8 cellular contexts compared by ENCODE assay signal in the genomic region with DNA sequence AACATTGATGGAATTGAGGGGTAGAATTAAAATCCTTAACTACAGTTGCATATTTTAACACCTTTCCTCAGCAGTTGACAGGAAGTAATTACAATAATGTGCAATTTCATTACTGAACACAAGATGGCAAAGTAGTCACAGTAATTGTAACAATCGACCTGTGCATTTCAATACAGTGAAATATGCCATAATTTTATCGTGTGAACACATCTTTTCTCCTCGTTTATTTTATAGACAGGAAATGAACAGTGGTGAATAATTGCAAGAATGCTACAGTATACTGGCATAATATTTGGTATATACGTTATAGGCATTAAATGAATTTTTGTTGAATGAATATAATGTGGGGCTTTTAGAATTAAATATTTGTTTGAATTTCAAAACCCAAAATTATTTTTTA. TPM values are rescaled to one million over a fixed set of nuclear protein-coding genes. Genes with fewer than 3 reads are reported as not detected.
DNase-seq lines count a peak whose midpoint lies in the region; ATAC-seq, FAIRE-seq and TF ChIP-seq lines count a peak whose summit lies in the region.

No MANE protein-coding gene starts in this region.

- no peak overlapping the region for H3K4me2 ChIP-seq in K562 (ENCODE audit: insufficient read depth, low read length)

- no peak overlapping the region for H3K27ac ChIP-seq in K562 (ENCODE audit: extremely low read depth, low read depth, low read length)
- no peak overlapping the region for H3K27ac ChIP-seq in uterus

- no peak overlapping the region for H3K4me3 ChIP-seq in K562
- H3K4me3 ChIP-seq in uterus: no peak overlapping the region

- peak; percentile 39 for DNase-seq in Daoy (ENCODE audit: low read depth)
- peak; percentile 42 for DNase-seq in NCI-H226
- DNase-seq in K562 (ENCODE audit: extremely low read depth in 1 of 4, low spot score in 3 of 4): peak; percentile 38 to 75 (median 50)
- peak; percentile 56 for DNase-seq in kidney tubule cell (ENCODE audit: low spot score)
- no peak for DNase-seq in uterus
- DNase-seq in posterior cingulate gyrus: no peak

- POLR2A ChIA-PET in K562 (lab: Yijun Ruan, JAX): no interaction called here

- FAIRE-seq in K562 (lab: Jason Lieb, UNC): peak; percentile 90

- in situ Hi-C loops in K562 (cut with MboI): loop anchor here (25.0 kb wide), 1 partner anchor 878 kb away; a partner anchor contains a TSS

- H3K9me3 ChIP-seq in K562 (replicated peaks; ENCODE audit: control insufficient read depth, insufficient read depth, low read depth, low read length) (no peaks in the 10 kb centered on the region), uterus (no peaks in the 10 kb centered on the region)

- H3K4me1 ChIP-seq in K562 (replicated peaks in 1 of 2; ENCODE audit: control insufficient read depth in 2 of 2, insufficient read depth in 2 of 2, low read length in 2 of 2) (no peaks in the 10 kb centered on the region), uterus (no peaks in the 10 kb centered on the region)

- no peaks in the 10 kb centered on the region for H3K36me3 ChIP-seq in K562 (ENCODE audit: control insufficient read depth, insufficient read depth, low read length)
- H3K36me3 ChIP-seq in uterus: no peaks in the 10 kb centered on the region

- H2AFZ ChIP-seq in K562 (ENCODE audit: low read depth, low read length): no peak overlapping the region

- intact Hi-C loops in K562 (cut with micrococcal nuclease): loop anchor here (1.0 to 10.0 kb wide), 3 partner anchors 88 to 530 kb away; no protein-coding TSS in a partner anchor
- intact Hi-C loops in uterus (cut with DNase I; ENCODE audit: low total_unique reads): no loop called here
- intact Hi-C loops in posterior cingulate gyrus (cut with DNase I): loop anchor here (2.0 kb wide), 1 partner anchor 342 kb away; a partner anchor contains a TSS

- ATAC-seq in GM19452 (IDR thresholded peaks at IDR 0.05; ENCODE audit: unreplicated experiment): peak; percentile 90
- ATAC-seq in HG03378 (IDR thresholded peaks at IDR 0.05; ENCODE audit: unreplicated experiment): peak; percentile 93
- ATAC-seq in K562: peak; percentile 90

- no peaks in the 10 kb centered on the region for H4K20me1 ChIP-seq in K562 (replicated peaks; ENCODE audit: control insufficient read depth, insufficient read depth, low read length)

- peaks cover 20% of the 10 kb centered on the region for H3K79me2 ChIP-seq in K562 (ENCODE audit: control insufficient read depth, insufficient read depth, low read length)

- no peak overlapping the region for H3K9ac ChIP-seq in K562 (ENCODE audit: insufficient read depth in 1 of 2, low read depth in 2 of 2, low read length in 2 of 2)

- TF ChIP-seq POLR2A in K562 (conservative IDR thresholded peaks at IDR 0.05) (no peak), uterus (IDR thresholded peaks at IDR 0.05) (no peak)

- TF ChIP-seq RAD21 in K562 (CRISPR knock-in tag; conservative IDR thresholded peaks at IDR 0.05 in 1 of 2, IDR thresholded peaks at IDR 0.05 in 1 of 2): peak; percentile 99 to 100

- H3K9me1 ChIP-seq in K562 (ENCODE audit: control insufficient read depth, insufficient read depth, low read length): no peaks in the 10 kb centered on the region

- TF ChIP-seq EP300 in K562 (IDR thresholded peaks at IDR 0.05; ENCODE audit: low read length): peak; percentile 14; the same call in 1 of the 2 replicates

- TF ChIP-seq CTCF in K562 (IDR thresholded peaks at IDR 0.05 in 2 of 3, conservative IDR thresholded peaks at IDR 0.05 in 1 of 3; ENCODE audit: insufficient read depth in 2 of 3, low read depth in 1 of 3, low read length in 3 of 3) (peak; percentile 60 to 91 (median 62); a peak in 5 of 6 replicates), uterus (IDR thresholded peaks at IDR 0.05) (peak; percentile 48 to 64 (median 56))

- no peaks in the 10 kb centered on the region for H3K27me3 ChIP-seq in K562 (ENCODE audit: control insufficient read depth in 2 of 2, insufficient read depth in 2 of 2, low read length in 2 of 2)
- H3K27me3 ChIP-seq in uterus: no peaks in the 10 kb centered on the region

- WGBS in K562 (ENCODE audit: insufficient coverage, low coverage, missing lambda C conversion rate): 5% methylated on average over 4 of the region's 4 CpGs

- CTCF ChIA-PET in K562 (lab: Yijun Ruan, JAX; ENCODE audit: low intra/inter-chr PET ratio): interaction anchor here (0.7 to 2.5 kb wide), 5 partner anchors 312 to 538 kb away, joined by 3 to 45 read pairs (median 3); no protein-coding TSS in a partner anchor

- BruUV-seq in K562 (replicated peaks; lab: Mats Ljungman, UMichigan): no TSS peak

TF ChIP-seq in K562, 482 proteins besides CTCF, POLR2A, EP300 and RAD21 (continues in another document):
- TF ChIP-seq ELF1 (tag; IDR thresholded peaks at IDR 0.05) (peak; percentile 67), MEIS2 (IDR thresholded peaks at IDR 0.05; ENCODE audit: partially characterized antibody) (peak; percentile 70), TCF3 (CRISPR knock-in tag; IDR thresholded peaks at IDR 0.05) (0 out of 2 replicates have a peak, but pooled peaks have one; percentile 12), TRIM24 (IDR thresholded peaks at IDR 0.05) (peak in 1 of 2 experiments; percentile 55; a peak in 1 of 4 replicates), EWSR1 (IDR thresholded peaks at IDR 0.05; ENCODE audit: borderline replicate concordance, low read depth, partially characterized antibody) (no peak)
- TF ChIP-seq, protein P1, sequence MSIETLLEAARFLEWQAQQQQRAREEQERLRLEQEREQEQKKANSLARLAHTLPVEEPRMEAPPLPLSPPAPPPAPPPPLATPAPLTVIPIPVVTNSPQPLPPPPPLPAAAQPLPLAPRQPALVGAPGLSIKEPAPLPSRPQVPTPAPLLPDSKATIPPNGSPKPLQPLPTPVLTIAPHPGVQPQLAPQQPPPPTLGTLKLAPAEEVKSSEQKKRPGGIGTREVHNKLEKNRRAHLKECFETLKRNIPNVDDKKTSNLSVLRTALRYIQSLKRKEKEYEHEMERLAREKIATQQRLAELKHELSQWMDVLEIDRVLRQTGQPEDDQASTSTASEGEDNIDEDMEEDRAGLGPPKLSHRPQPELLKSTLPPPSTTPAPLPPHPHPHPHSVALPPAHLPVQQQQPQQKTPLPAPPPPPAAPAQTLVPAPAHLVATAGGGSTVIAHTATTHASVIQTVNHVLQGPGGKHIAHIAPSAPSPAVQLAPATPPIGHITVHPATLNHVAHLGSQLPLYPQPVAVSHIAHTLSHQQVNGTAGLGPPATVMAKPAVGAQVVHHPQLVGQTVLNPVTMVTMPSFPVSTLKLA (conservative IDR thresholded peaks at IDR 0.05): 0 out of 4 replicates have a peak, but pooled peaks of 1 of the 2 experiments have one; percentile 18

RNA-seq across cellular contexts. Expression of a gene that starts 25.0 kb away (rescaled TPM):
- total RNA-seq in Daoy (2014; rRNA removed; shearing (Covaris generic)): 50.9 and 52.6 TPM in 2 replicates
- 8.6 and 22.9 TPM in 2 replicates for total RNA-seq in K562 (2011; cell fraction: chromatin; rRNA removed; ENCODE audit: low replicate concordance)
- total RNA-seq in K562 (2011; cell fraction: nucleolus; rRNA removed): 2.4 and 3.5 TPM in 2 replicates
- total RNA-seq in K562 (2011; cell fraction: nucleoplasm; rRNA removed): 4.1 and 8.3 TPM in 2 replicates
- total RNA-seq in K562 (2014; rRNA removed): 12.4 and 19.3 TPM in 2 replicates
- total RNA-seq in K562 (2014; rRNA removed; fragmentation: Illumina TruSeq; extraction: Trizol): 19.0 and 21.2 TPM in 2 replicates
- total RNA-seq in K562 (2015; rRNA removed; fragmentation: Illumina TruSeq; extraction: Trizol): 16.9 and 17.4 TPM in 2 replicates
- 22.4 and 24.2 TPM in 2 replicates for total RNA-seq in K562 (2021)
- polyA plus RNA-seq in K562 (2011; rRNA removed): 17.6 and 23.1 TPM in 2 replicates
- 2.5 and 5.5 TPM in 2 replicates for polyA plus RNA-seq in K562 (2011; cell fraction: cytosol; rRNA removed)
- polyA plus RNA-seq in K562 (2011; cell fraction: nucleus; rRNA removed): 4.6 and 8.7 TPM in 2 replicates
- 10.6 and 15.7 TPM in 2 replicates for polyA plus RNA-seq in K562 (2012)
- polyA plus RNA-seq in K562 (2014; fragmentation: Illumina TruSeq; extraction: Trizol): 14.8 and 18.4 TPM in 2 replicates
- 10 to 100 TPM in 1 of 2 experiments, 1 to 10 TPM in 1; 5.9 to 10.1 TPM for polyA plus RNA-seq in K562 (2014; fragmentation: Nextera tagmentation; extraction: Ambion mirVana)
- 14.5 and 19.0 TPM in 2 replicates for polyA plus RNA-seq in K562 (2014; rRNA removed)
- 9.6 and 18.2 TPM in 2 replicates for polyA minus RNA-seq in K562 (2011; rRNA and poly(A)+ RNA removed)
- polyA minus RNA-seq in K562 (2011; cell fraction: cytosol; rRNA and poly(A)+ RNA removed): 6.9 and 7.1 TPM in 2 replicates
- 8.2 and 14.8 TPM in 2 replicates for polyA minus RNA-seq in K562 (2011; cell fraction: nucleus; rRNA and poly(A)+ RNA removed)
- 10 to 100 TPM in 2 of 4 donors, 1 to 10 TPM in 2; 9.3 to 59.2 (median 9.9) TPM for total RNA-seq in uterus

RNA-seq across cellular contexts. Expression of a gene that starts 31.4 kb away (rescaled TPM):
- total RNA-seq in Daoy (2014; rRNA removed; shearing (Covaris generic)): 5.1 and 5.4 TPM in 2 replicates
- not detected in 2 replicates for total RNA-seq in K562 (2011; cell fraction: chromatin; rRNA removed; ENCODE audit: low replicate concordance)
- not detected in 2 replicates for total RNA-seq in K562 (2011; cell fraction: nucleolus; rRNA removed)
- not detected in 2 replicates for total RNA-seq in K562 (2011; cell fraction: nucleoplasm; rRNA removed)
- total RNA-seq in K562 (2014; rRNA removed) (not detected in 2 replicates), K562 (2014; rRNA removed; fragmentation: Illumina TruSeq; extraction: Trizol) (not detected in 2 replicates), K562 (2015; rRNA removed; fragmentation: Illumina TruSeq; extraction: Trizol) (not detected in 2 replicates), K562 (2021) (not detected in 2 replicates), uterus (under 1 TPM in 1 of 4 donors, not detected in 3; 0.90 TPM)
- polyA plus RNA-seq in K562 (2011; rRNA removed) (not detected in 2 replicates), K562 (2014; fragmentation: Illumina TruSeq; extraction: Trizol) (not detected in 2 replicates), K562 (2014; fragmentation: Nextera tagmentation; extraction: Ambion mirVana) (not detected), K562 (2014; rRNA removed) (not detected in 2 replicates)
- polyA plus RNA-seq in K562 (2011; cell fraction: cytosol; rRNA removed): not detected in 2 replicates
- not detected in 2 replicates for polyA plus RNA-seq in K562 (2011; cell fraction: nucleus; rRNA removed)
- not detected in 2 replicates for polyA plus RNA-seq in K562 (2012)
- not detected in 2 replicates for polyA minus RNA-seq in K562 (2011; rRNA and poly(A)+ RNA removed)
- not detected in 2 replicates for polyA minus RNA-seq in K562 (2011; cell fraction: cytosol; rRNA and poly(A)+ RNA removed)
- polyA minus RNA-seq in K562 (2011; cell fraction: nucleus; rRNA and poly(A)+ RNA removed): not detected in 2 replicates

Comparison
In these comparisons a context has a peak if more than half of its experiments do, and no peak if none do; other contexts are left out.
1. DNase-seq: peak in Daoy (single experiment), NCI-H226 (single experiment), K562 (4 of 4) and kidney tubule cell (single experiment); none in uterus (0 of 2) and posterior cingulate gyrus (0 of 10).
2. Peak in every context shown above with its lines, with median percentiles within 50 percentile points of each other: ATAC-seq.